1 cellular context compared by ENCODE assay signal in the genomic region with DNA sequence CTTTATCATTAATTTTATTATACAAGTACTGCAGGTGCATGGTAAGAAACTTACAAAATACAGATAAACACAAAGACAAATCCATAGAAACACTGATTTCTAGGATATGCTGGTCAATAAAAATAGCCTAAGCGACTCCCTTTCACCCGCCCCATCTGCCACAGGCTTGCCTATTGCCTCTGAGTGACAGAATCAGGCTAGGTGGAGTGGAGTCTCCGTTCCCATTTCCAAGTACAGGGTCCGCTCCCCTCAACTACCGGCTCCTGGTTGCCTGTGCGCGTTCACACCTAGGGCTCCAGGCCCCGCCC.
TF ChIP-seq lines count a peak whose summit lies in the region.

No MANE protein-coding gene starts in this region.

TF ChIP-seq in H1, 55 proteins besides CTCF, POLR2A, EP300 and RAD21:
- TF ChIP-seq, protein P1, sequence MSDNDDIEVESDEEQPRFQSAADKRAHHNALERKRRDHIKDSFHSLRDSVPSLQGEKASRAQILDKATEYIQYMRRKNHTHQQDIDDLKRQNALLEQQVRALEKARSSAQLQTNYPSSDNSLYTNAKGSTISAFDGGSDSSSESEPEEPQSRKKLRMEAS (IDR thresholded peaks at IDR 0.05) = peak; percentile 82
- TF ChIP-seq GABPA (IDR thresholded peaks at IDR 0.05; ENCODE audit: borderline replicate concordance, insufficient read depth, low read length) = no peak
- TF ChIP-seq, protein P2, sequence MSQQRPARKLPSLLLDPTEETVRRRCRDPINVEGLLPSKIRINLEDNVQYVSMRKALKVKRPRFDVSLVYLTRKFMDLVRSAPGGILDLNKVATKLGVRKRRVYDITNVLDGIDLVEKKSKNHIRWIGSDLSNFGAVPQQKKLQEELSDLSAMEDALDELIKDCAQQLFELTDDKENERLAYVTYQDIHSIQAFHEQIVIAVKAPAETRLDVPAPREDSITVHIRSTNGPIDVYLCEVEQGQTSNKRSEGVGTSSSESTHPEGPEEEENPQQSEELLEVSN (IDR thresholded peaks at IDR 0.05) = peak; percentile 91
- peak; percentile 42; the same call in 1 of the 2 replicates for TF ChIP-seq EGR1 (IDR thresholded peaks at IDR 0.05; ENCODE audit: borderline replicate concordance, low read depth, low read length)
- TF ChIP-seq SP1 (IDR thresholded peaks at IDR 0.05; ENCODE audit: low read depth, low read length) = 0 out of 2 replicates have a peak, but pooled peaks have one; percentile 20
- peak; percentile 79; the same call in 1 of the 2 replicates for TF ChIP-seq SP4 (IDR thresholded peaks at IDR 0.05; ENCODE audit: low read length)
